Comparison of ENCODE assay signal across 13 cellular contexts in the genomic region with DNA sequence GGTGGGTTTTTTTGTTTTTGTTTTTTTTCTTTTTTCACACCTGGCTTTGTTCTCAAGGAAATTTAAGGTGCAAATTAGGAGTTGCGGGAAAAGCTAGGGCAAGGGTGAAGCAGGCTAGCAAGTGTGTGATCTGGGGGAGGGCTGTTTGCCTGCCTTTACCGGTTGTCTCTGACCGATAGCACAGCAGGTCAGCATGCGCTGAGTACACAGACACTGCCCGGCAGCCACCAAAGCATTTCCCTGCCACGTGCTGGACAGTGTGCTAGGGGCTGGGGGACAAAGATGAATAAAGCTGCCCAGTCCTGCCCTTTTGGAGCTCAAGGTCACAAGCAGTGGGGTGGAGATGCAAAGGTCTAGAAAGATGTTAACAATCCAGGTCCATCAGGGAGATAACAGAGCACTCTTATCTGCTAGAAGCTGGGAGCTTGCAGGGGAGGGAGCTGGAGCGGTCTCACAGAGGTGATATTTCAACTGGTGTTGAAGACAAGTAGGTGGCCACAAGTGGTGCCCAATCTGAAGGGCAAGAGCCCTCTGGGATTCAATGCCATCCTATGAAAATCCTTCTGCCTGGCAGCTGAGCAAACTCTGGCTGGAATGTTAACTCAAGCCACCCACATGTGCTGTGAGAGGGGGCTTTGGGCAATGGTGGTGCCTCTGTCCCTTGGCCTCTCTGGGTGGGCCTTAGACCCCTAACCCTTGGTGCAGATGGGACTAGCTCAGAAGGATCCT. TPM values are rescaled to one million over a fixed set of nuclear protein-coding genes. Genes with fewer than 3 reads are reported as not detected.
DNase-seq lines count a peak whose midpoint lies in the region; ATAC-seq and TF ChIP-seq lines count a peak whose summit lies in the region.
"Had no signal": no experiment of that assay in that cellular context is flagged by ENCODE, and none has a peak within 500 bp of the region (broad histone marks: within the 10 kb centered on the region; RNA-seq: fewer than 3 reads in every experiment).

No MANE protein-coding gene starts in this region.

- H3K36me3 ChIP-seq in mucosa of stomach (ENCODE audit: control insufficient read depth, insufficient read depth, low read length) = no peaks in the 10 kb centered on the region
- H3K36me3 ChIP-seq: gastrocnemius medialis had no signal

- H3K4me3 ChIP-seq in mucosa of stomach (ENCODE audit: low read length) = no peak overlapping the region
- H3K4me3 ChIP-seq: gastrocnemius medialis had no signal

- peaks cover 13% of the 10 kb centered on the region for H3K4me1 Mint-ChIP-seq in endothelial cell (ENCODE audit: unreplicated experiment)
- peaks cover 43% of the 10 kb centered on the region for H3K4me1 Mint-ChIP-seq in type B pancreatic cell (ENCODE audit: unreplicated experiment)

- no peaks in the 10 kb centered on the region for H3K27me3 ChIP-seq in mucosa of stomach (ENCODE audit: control insufficient read depth, insufficient read depth, low read length)

- peak overlapping the region; percentile 34 for H3K9ac ChIP-seq in mucosa of stomach (ENCODE audit: low read length)

- H3K36me3 Mint-ChIP-seq in endothelial cell (ENCODE audit: low read depth, unreplicated experiment) = no peaks in the 10 kb centered on the region
- no peaks in the 10 kb centered on the region for H3K36me3 Mint-ChIP-seq in type B pancreatic cell

- H3K9me3 ChIP-seq in mucosa of stomach (ENCODE audit: control insufficient read depth, low read length) = no peaks in the 10 kb centered on the region
- H3K9me3 ChIP-seq: gastrocnemius medialis had no signal

- DNase-seq in NCI-H69 (lab: John Stamatoyannopoulos, UW) (peak; percentile 75), endothelial cell (ENCODE audit: low spot score) (no peak), type B pancreatic cell (ENCODE audit: extremely low spot score, unreplicated experiment) (no peak), glomerular visceral epithelial cell (ENCODE audit: extremely low spot score) (no peak), occipital lobe (lab: John Stamatoyannopoulos, UW) (no peak)
- DNase-seq: gastrocnemius medialis; NCI-H1436 treated with DMSO at 0.1 percent for 48 hours; stimulated activated CD4-positive, alpha-beta T cell treated with anti-CD3 and anti-CD28 coated beads, Interleukin-4, amount 100 ng/mL, for 4 hours had no signal

- ATAC-seq in HG03460 (IDR thresholded peaks at IDR 0.05; ENCODE audit: unreplicated experiment) = no peak
- ATAC-seq: gastrocnemius medialis had no signal

- H3K27me3 Mint-ChIP-seq in endothelial cell (ENCODE audit: unreplicated experiment) (peaks cover 14% of the 10 kb centered on the region), type B pancreatic cell (peaks cover 33% of the 10 kb centered on the region)

- peaks cover 40% of the 10 kb centered on the region for H3K4me1 ChIP-seq in mucosa of stomach (ENCODE audit: control insufficient read depth, insufficient read depth, low read length)

- H3K4me3 Mint-ChIP-seq in endothelial cell (ENCODE audit: unreplicated experiment) = peak overlapping the region; percentile 66
- peak overlapping the region; percentile 15 for H3K4me3 Mint-ChIP-seq in type B pancreatic cell

- H3K27ac Mint-ChIP-seq in endothelial cell (ENCODE audit: unreplicated experiment) (no peak overlapping the region), type B pancreatic cell (peak overlapping the region; percentile 48)

- H3K9me3 Mint-ChIP-seq in endothelial cell (ENCODE audit: unreplicated experiment) (no peaks in the 10 kb centered on the region), type B pancreatic cell (no peaks in the 10 kb centered on the region)

- TF ChIP-seq CTCF in endothelial cell (IDR thresholded peaks at IDR 0.05; ENCODE audit: unreplicated experiment) = no peak
- TF ChIP-seq CTCF in type B pancreatic cell (conservative IDR thresholded peaks at IDR 0.05) = no peak

RNA-seq across cellular contexts. Expression of a gene that starts 24.5 kb away (rescaled TPM):
- total RNA-seq in endothelial cell (ENCODE audit: unreplicated experiment) = 1.0 TPM
- total RNA-seq in type B pancreatic cell (ENCODE audit: low replicate concordance) = 0.93 and 1.7 TPM in 2 replicates
- 13.1 TPM for total RNA-seq in occipital lobe

RNA-seq across cellular contexts. Expression of a gene that starts 30.3 kb away (rescaled TPM):
- total RNA-seq in endothelial cell (ENCODE audit: unreplicated experiment) = not detected
- total RNA-seq in type B pancreatic cell (ENCODE audit: low replicate concordance) = 0.12 TPM in 1 of 2 replicates, not detected in the other
- 0.31 TPM for total RNA-seq in occipital lobe
- total RNA-seq: HT1080, lung microvascular endothelial cell, pulmonary artery endothelial cell had no signal

RNA-seq across cellular contexts. Expression of a gene that starts 38.5 kb away (rescaled TPM):
- total RNA-seq in endothelial cell (ENCODE audit: unreplicated experiment) = 4.5 TPM
- total RNA-seq in type B pancreatic cell (ENCODE audit: low replicate concordance) = 47.8 and 52.3 TPM in 2 replicates
- total RNA-seq in occipital lobe = 16.1 TPM

RNA-seq across cellular contexts. Expression of a gene that starts 40.8 kb away (rescaled TPM):
- total RNA-seq in endothelial cell (ENCODE audit: unreplicated experiment) (1.1 TPM), type B pancreatic cell (ENCODE audit: low replicate concordance) (1.1 and 2.9 TPM in 2 replicates), occipital lobe (3.9 TPM)
- total RNA-seq: HT1080, lung microvascular endothelial cell, pulmonary artery endothelial cell had no signal
